Comparison of ENCODE assay signal across 2 cellular contexts in the genomic region with DNA sequence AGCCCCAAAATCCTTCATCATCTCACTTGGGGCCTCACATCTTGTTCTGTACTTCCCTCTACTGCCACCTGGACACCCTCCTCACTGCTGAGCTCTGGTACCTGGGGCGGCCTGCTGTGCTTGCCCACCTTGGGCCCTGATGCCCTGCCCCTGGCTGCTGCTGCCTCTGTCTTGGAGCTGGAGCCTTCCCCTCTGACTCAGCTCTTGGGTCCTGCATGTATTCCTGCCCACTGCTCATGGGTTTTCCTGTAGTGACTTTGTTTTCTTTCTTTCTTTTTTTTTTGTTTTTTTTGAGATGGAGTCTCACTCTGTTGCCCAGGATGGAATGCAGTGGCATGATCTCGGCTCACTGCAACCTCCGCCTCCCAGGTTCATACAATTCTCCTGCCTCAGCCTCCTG.
TF ChIP-seq lines count a peak whose summit lies in the region.

No MANE protein-coding gene starts in this region.

TF ChIP-seq in SK-N-SH treated with all-trans-retinoic acid at 6 μM for 48 hours, 23 proteins besides CTCF, POLR2A, EP300 and RAD21 (continued from another document):
- TF ChIP-seq, protein P1, sequence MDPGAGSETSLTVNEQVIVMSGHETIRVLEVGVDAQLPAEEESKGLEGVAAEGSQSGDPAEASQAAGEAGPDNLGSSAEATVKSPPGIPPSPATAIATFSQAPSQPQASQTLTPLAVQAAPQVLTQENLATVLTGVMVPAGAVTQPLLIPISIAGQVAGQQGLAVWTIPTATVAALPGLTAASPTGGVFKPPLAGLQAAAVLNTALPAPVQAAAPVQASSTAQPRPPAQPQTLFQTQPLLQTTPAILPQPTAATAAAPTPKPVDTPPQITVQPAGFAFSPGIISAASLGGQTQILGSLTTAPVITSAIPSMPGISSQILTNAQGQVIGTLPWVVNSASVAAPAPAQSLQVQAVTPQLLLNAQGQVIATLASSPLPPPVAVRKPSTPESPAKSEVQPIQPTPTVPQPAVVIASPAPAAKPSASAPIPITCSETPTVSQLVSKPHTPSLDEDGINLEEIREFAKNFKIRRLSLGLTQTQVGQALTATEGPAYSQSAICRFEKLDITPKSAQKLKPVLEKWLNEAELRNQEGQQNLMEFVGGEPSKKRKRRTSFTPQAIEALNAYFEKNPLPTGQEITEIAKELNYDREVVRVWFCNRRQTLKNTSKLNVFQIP (CRISPR knock-in tag; IDR thresholded peaks at IDR 0.05; ENCODE audit: borderline replicate concordance, low read depth) = no peak
- TF ChIP-seq, protein P2, sequence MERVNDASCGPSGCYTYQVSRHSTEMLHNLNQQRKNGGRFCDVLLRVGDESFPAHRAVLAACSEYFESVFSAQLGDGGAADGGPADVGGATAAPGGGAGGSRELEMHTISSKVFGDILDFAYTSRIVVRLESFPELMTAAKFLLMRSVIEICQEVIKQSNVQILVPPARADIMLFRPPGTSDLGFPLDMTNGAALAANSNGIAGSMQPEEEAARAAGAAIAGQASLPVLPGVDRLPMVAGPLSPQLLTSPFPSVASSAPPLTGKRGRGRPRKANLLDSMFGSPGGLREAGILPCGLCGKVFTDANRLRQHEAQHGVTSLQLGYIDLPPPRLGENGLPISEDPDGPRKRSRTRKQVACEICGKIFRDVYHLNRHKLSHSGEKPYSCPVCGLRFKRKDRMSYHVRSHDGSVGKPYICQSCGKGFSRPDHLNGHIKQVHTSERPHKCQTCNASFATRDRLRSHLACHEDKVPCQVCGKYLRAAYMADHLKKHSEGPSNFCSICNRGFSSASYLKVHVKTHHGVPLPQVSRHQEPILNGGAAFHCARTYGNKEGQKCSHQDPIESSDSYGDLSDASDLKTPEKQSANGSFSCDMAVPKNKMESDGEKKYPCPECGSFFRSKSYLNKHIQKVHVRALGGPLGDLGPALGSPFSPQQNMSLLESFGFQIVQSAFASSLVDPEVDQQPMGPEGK (CRISPR knock-in tag; IDR thresholded peaks at IDR 0.05; ENCODE audit: borderline replicate concordance) = no peak
- TF ChIP-seq, protein P3, sequence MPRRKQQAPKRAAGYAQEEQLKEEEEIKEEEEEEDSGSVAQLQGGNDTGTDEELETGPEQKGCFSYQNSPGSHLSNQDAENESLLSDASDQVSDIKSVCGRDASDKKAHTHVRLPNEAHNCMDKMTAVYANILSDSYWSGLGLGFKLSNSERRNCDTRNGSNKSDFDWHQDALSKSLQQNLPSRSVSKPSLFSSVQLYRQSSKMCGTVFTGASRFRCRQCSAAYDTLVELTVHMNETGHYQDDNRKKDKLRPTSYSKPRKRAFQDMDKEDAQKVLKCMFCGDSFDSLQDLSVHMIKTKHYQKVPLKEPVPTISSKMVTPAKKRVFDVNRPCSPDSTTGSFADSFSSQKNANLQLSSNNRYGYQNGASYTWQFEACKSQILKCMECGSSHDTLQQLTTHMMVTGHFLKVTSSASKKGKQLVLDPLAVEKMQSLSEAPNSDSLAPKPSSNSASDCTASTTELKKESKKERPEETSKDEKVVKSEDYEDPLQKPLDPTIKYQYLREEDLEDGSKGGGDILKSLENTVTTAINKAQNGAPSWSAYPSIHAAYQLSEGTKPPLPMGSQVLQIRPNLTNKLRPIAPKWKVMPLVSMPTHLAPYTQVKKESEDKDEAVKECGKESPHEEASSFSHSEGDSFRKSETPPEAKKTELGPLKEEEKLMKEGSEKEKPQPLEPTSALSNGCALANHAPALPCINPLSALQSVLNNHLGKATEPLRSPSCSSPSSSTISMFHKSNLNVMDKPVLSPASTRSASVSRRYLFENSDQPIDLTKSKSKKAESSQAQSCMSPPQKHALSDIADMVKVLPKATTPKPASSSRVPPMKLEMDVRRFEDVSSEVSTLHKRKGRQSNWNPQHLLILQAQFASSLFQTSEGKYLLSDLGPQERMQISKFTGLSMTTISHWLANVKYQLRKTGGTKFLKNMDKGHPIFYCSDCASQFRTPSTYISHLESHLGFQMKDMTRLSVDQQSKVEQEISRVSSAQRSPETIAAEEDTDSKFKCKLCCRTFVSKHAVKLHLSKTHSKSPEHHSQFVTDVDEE (CRISPR knock-in tag; IDR thresholded peaks at IDR 0.05) = no peak
- TF ChIP-seq, protein P4, sequence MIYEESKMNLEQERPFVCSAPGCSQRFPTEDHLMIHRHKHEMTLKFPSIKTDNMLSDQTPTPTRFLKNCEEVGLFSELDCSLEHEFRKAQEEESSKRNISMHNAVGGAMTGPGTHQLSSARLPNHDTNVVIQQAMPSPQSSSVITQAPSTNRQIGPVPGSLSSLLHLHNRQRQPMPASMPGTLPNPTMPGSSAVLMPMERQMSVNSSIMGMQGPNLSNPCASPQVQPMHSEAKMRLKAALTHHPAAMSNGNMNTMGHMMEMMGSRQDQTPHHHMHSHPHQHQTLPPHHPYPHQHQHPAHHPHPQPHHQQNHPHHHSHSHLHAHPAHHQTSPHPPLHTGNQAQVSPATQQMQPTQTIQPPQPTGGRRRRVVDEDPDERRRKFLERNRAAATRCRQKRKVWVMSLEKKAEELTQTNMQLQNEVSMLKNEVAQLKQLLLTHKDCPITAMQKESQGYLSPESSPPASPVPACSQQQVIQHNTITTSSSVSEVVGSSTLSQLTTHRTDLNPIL (CRISPR knock-in tag; IDR thresholded peaks at IDR 0.05; ENCODE audit: low read depth) = no peak

TF ChIP-seq in SK-N-SH, 30 proteins besides CTCF, POLR2A, EP300 and RAD21 (continued from another document):
- TF ChIP-seq RCOR1 (IDR thresholded peaks at IDR 0.05; ENCODE audit: low read length) (no peak), JUND (IDR thresholded peaks at IDR 0.05) (no peak), RXRA (IDR thresholded peaks at IDR 0.05; ENCODE audit: borderline replicate concordance, low read depth) (no peak), GATA2 (CRISPR knock-in tag; IDR thresholded peaks at IDR 0.05) (no peak), SIN3A (IDR thresholded peaks at IDR 0.05; ENCODE audit: borderline replicate concordance, low read depth, low read length) (no peak), TAF1 (IDR thresholded peaks at IDR 0.05; ENCODE audit: borderline replicate concordance, low read depth, low read length) (no peak), POLR2AphosphoS5 (IDR thresholded peaks at IDR 0.05; ENCODE audit: low read depth, low read length) (no peak), MEF2A (IDR thresholded peaks at IDR 0.05; ENCODE audit: borderline replicate concordance, low read depth) (no peak), YY1 (IDR thresholded peaks at IDR 0.05; ENCODE audit: low read depth) (no peak), EZH2phosphoT487 (IDR thresholded peaks at IDR 0.05; ENCODE audit: borderline replicate concordance, low read depth) (no peak), NRF1 (IDR thresholded peaks at IDR 0.05; ENCODE audit: low read depth, low read length) (no peak), TCF12 (IDR thresholded peaks at IDR 0.05) (no peak), FOSL2 (IDR thresholded peaks at IDR 0.05; ENCODE audit: borderline replicate concordance, low read depth) (no peak), MXI1 (IDR thresholded peaks at IDR 0.05; ENCODE audit: low read depth, low read length) (no peak)
- TF ChIP-seq, protein P5, sequence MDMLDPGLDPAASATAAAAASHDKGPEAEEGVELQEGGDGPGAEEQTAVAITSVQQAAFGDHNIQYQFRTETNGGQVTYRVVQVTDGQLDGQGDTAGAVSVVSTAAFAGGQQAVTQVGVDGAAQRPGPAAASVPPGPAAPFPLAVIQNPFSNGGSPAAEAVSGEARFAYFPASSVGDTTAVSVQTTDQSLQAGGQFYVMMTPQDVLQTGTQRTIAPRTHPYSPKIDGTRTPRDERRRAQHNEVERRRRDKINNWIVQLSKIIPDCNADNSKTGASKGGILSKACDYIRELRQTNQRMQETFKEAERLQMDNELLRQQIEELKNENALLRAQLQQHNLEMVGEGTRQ (IDR thresholded peaks at IDR 0.05; ENCODE audit: borderline replicate concordance, low read depth, low read length) = no peak
- TF ChIP-seq, protein P6, sequence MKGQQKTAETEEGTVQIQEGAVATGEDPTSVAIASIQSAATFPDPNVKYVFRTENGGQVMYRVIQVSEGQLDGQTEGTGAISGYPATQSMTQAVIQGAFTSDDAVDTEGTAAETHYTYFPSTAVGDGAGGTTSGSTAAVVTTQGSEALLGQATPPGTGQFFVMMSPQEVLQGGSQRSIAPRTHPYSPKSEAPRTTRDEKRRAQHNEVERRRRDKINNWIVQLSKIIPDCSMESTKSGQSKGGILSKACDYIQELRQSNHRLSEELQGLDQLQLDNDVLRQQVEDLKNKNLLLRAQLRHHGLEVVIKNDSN (IDR thresholded peaks at IDR 0.05; ENCODE audit: borderline replicate concordance, low read depth) = no peak
- TF ChIP-seq, protein P7, sequence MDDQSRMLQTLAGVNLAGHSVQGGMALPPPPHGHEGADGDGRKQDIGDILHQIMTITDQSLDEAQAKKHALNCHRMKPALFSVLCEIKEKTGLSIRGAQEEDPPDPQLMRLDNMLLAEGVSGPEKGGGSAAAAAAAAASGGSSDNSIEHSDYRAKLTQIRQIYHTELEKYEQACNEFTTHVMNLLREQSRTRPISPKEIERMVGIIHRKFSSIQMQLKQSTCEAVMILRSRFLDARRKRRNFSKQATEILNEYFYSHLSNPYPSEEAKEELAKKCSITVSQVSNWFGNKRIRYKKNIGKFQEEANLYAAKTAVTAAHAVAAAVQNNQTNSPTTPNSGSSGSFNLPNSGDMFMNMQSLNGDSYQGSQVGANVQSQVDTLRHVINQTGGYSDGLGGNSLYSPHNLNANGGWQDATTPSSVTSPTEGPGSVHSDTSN (IDR thresholded peaks at IDR 0.05) = no peak
